Comparison of ENCODE assay signal across 9 cellular contexts in the genomic region with DNA sequence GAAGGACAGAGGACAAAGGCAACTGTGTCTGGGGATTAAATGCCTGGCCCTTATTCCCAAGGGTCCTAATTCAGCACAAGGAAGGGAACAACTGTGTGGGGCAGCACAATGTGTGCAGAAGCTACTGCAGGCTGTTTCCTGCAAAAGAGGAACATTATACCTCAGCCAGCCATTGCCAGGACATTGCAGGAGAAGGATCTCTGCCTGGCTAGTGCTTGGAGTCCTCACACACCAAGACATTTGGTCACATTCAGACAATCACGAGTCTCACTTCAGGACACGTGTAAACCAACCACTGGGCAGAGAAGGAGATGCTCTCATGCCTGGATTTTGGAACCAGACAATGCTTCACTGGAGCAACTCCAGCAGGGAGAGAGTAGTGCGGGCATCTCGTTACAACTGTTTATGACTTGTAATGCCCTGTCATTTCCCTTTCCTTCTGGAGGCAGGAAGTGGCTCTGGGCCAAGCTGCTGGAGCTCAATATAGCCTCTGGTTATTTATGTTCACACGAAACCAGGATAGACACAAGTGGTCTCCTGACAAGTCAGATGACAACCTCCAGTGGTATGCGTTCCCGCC. TPM values are rescaled to one million over a fixed set of nuclear protein-coding genes. Genes with fewer than 3 reads are reported as not detected.
A peak's percentile ranks its signal among the peaks of the same experiment; 100 is the strongest.
DNase-seq lines count a peak whose midpoint lies in the region; ATAC-seq and TF ChIP-seq lines count a peak whose summit lies in the region.
"Had no signal": no experiment of that assay in that cellular context is flagged by ENCODE, and none has a peak within 500 bp of the region (broad histone marks: within the 10 kb centered on the region; RNA-seq: fewer than 3 reads in every experiment).

No MANE protein-coding gene starts in this region.

- no peak overlapping the region for H3K9ac ChIP-seq in Karpas-422 (ENCODE audit: low read length)

- no peak overlapping the region for H3K4me2 ChIP-seq in Karpas-422 (ENCODE audit: low read depth, low read length, poor library complexity, severe bottlenecking)

- H3K27me3 ChIP-seq in uterus (no peaks in the 10 kb centered on the region), Karpas-422 (ENCODE audit: low read length) (no peaks in the 10 kb centered on the region)

- intact Hi-C loops in Right ventricle myocardium superior (cut with DNase I), result no loop called here
- intact Hi-C loops in uterus (cut with DNase I; ENCODE audit: low total_unique reads), result no loop called here

- H3K9me3 ChIP-seq in uterus (no peaks in the 10 kb centered on the region), Karpas-422 (ENCODE audit: low read length) (no peaks in the 10 kb centered on the region)

- no peak overlapping the region for H2AFZ ChIP-seq in Karpas-422 (ENCODE audit: low read length)

- H3K36me3 Mint-ChIP-seq in stimulated activated effector memory CD8-positive, alpha-beta T cell treated with anti-CD3 and anti-CD28 coated beads, Interleukin-12 subunit alpha, Interleukin-12 subunit beta, amount 100 ng/mL, for 72 hours, result no peaks in the 10 kb centered on the region
- H3K36me3 Mint-ChIP-seq: activated naive CD8-positive, alpha-beta T cell had no signal

- no peaks in the 10 kb centered on the region for H3K9me2 ChIP-seq in Karpas-422 (replicated peaks; ENCODE audit: insufficient read depth, low read length)

- no peaks in the 10 kb centered on the region for H3K4me1 Mint-ChIP-seq in stimulated activated effector memory CD8-positive, alpha-beta T cell treated with anti-CD3 and anti-CD28 coated beads, Interleukin-12 subunit alpha, Interleukin-12 subunit beta, amount 100 ng/mL, for 72 hours

- TF ChIP-seq CTCF in uterus (IDR thresholded peaks at IDR 0.05), result no peak

- DNase-seq in Ammon's horn (ENCODE audit: low spot score) (peak; percentile 41), SK-MEL-5 (ENCODE audit: low read depth, low spot score) (peak; percentile 88), Right ventricle myocardium superior (peak; percentile 79), uterus (peak in 1 of 2 donors; percentile 44), Karpas-422 (no peak)
- DNase-seq in activated CD4-positive, alpha-beta T cell treated with anti-CD3 and anti-CD28 coated beads, Interleukin-2, amount 50 U/mL, for 4 hours, result no peak
- DNase-seq in stimulated activated effector memory CD8-positive, alpha-beta T cell treated with anti-CD3 and anti-CD28 coated beads, Interleukin-12 subunit alpha, Interleukin-12 subunit beta, amount 100 ng/mL, for 72 hours (ENCODE audit: low spot score in 2 of 2), result no peak

- H3K79me2 ChIP-seq in Karpas-422 (ENCODE audit: low read length), result no peaks in the 10 kb centered on the region

- H3K4me3 ChIP-seq in uterus, result no peak overlapping the region
- no peak overlapping the region for H3K4me3 ChIP-seq in Karpas-422 (ENCODE audit: low read length)

- H3K27ac ChIP-seq in uterus (peak overlapping the region; percentile 33 to 37), Karpas-422 (ENCODE audit: low read length) (no peak overlapping the region)

- H4K20me1 ChIP-seq in Karpas-422 (ENCODE audit: insufficient read depth, low read depth, low read length), result no peaks in the 10 kb centered on the region

- in situ Hi-C loops in SK-MEL-5 (cut with HindIII; ENCODE audit: low pct_unique_long_range_greater_than_20kb, low sequenced_read_pairs), result no loop called here

- ATAC-seq in HG02642 (IDR thresholded peaks at IDR 0.05; ENCODE audit: poor library complexity, unreplicated experiment) (peak; percentile 41), Right ventricle myocardium superior (ENCODE audit: poor library complexity) (peak; percentile 94)
- ATAC-seq in stimulated activated effector memory CD8-positive, alpha-beta T cell treated with anti-CD3 and anti-CD28 coated beads, Interleukin-12 subunit alpha, Interleukin-12 subunit beta, amount 100 ng/mL, for 72 hours, result no peak

- H3K36me3 ChIP-seq in uterus (no peaks in the 10 kb centered on the region), Karpas-422 (ENCODE audit: insufficient read depth, low read length) (no peaks in the 10 kb centered on the region)

- no peak overlapping the region for H3K4me3 Mint-ChIP-seq in stimulated activated effector memory CD8-positive, alpha-beta T cell treated with anti-CD3 and anti-CD28 coated beads, Interleukin-12 subunit alpha, Interleukin-12 subunit beta, amount 100 ng/mL, for 72 hours
- H3K4me3 Mint-ChIP-seq: activated naive CD8-positive, alpha-beta T cell had no signal

- H3K4me1 ChIP-seq in uterus (no peaks in the 10 kb centered on the region), Karpas-422 (ENCODE audit: low read length) (no peaks in the 10 kb centered on the region)

- no peak for TF ChIP-seq POLR2A in uterus (IDR thresholded peaks at IDR 0.05)

- H3K27ac Mint-ChIP-seq in stimulated activated effector memory CD8-positive, alpha-beta T cell treated with anti-CD3 and anti-CD28 coated beads, Interleukin-12 subunit alpha, Interleukin-12 subunit beta, amount 100 ng/mL, for 72 hours, result no peak overlapping the region
- H3K27ac Mint-ChIP-seq: activated naive CD8-positive, alpha-beta T cell had no signal

- no peaks in the 10 kb centered on the region for H3K9me3 Mint-ChIP-seq in stimulated activated effector memory CD8-positive, alpha-beta T cell treated with anti-CD3 and anti-CD28 coated beads, Interleukin-12 subunit alpha, Interleukin-12 subunit beta, amount 100 ng/mL, for 72 hours

RNA-seq across cellular contexts. Expression of a gene that starts 23.9 kb away (rescaled TPM):
- 8.9 and 9.8 TPM in 2 replicates for total RNA-seq in SK-MEL-5 (2014; rRNA removed; shearing (Covaris generic))
- polyA plus RNA-seq in SK-MEL-5 (2015; cell fraction: cytosol; rRNA removed), result 3.7 and 6.3 TPM in 2 replicates
- polyA plus RNA-seq in SK-MEL-5 (2015; cell fraction: nucleus; rRNA removed), result 8.6 and 9.3 TPM in 2 replicates
- total RNA-seq in Right ventricle myocardium superior, result 16.1 TPM
- total RNA-seq in uterus, result 10 to 100 TPM in 3 of 4 donors, 1 to 10 TPM in 1; 2.3 to 27.6 (median 18.6) TPM
- total RNA-seq in Karpas-422 (2014; rRNA removed; shearing (Covaris generic); ENCODE audit: low replicate concordance), result not detected in 2 replicates

Comparison
In these comparisons a context has a peak if more than half of its experiments do, and no peak if none do; other contexts are left out.
1. DNase-seq: peak in Ammon's horn (single experiment), SK-MEL-5 (single experiment) and Right ventricle myocardium superior (single experiment); none in activated CD4-positive, alpha-beta T cell treated with anti-CD3 and anti-CD28 coated beads, Interleukin-2, amount 50 U/mL, for 4 hours (0 of 2), stimulated activated effector memory CD8-positive, alpha-beta T cell treated with anti-CD3 and anti-CD28 coated beads, Interleukin-12 subunit alpha, Interleukin-12 subunit beta, amount 100 ng/mL, for 72 hours (0 of 2) and Karpas-422 (single experiment).